In the genomic region with DNA sequence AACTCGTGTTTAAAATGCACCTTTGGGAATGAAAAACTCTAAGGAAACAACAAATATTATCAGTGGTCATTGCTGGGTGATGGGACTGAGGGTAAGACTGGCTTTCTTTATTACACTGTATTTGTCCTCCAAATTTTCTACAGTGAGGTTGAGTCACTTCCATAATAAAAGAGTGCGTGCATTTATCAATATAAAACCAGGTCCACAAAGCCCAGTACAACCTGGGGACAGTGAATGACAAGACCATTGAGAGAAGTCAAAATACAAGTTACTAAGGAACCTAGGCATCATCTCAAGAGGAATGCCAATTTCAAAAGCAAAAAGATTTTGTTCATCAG, we compare ENCODE assay signal across 8 cellular contexts.
DNase-seq lines count a peak whose midpoint lies in the region; ATAC-seq, FAIRE-seq and TF ChIP-seq lines count a peak whose summit lies in the region.

No MANE protein-coding gene starts in this region.

- TF ChIP-seq POLR2A in GM12891 (IDR thresholded peaks at IDR 0.05; ENCODE audit: low read depth, low read length): no peak

- no peak for FAIRE-seq in GM12891 (lab: Jason Lieb, UNC)

- H3K4me3 ChIP-seq in GM12864 (ENCODE audit: low read depth, low read length) (peak overlapping the region; percentile 68; the same call in 1 of the 2 replicates), neuron (ENCODE audit: low read length) (peak overlapping the region; percentile 68)
- peak overlapping the region; percentile 63 for H3K4me3 ChIP-seq in effector memory CD4-positive, alpha-beta T cell (ENCODE audit: insufficient read depth, low read depth, low read length, poor library complexity, severe bottlenecking)

- peak overlapping the region; percentile 59 for H3K27ac ChIP-seq in KOPT-K1 (ENCODE audit: low read depth, low read length, poor library complexity, severe bottlenecking)
- no peak overlapping the region for H3K27ac ChIP-seq in effector memory CD4-positive, alpha-beta T cell (ENCODE audit: insufficient read depth, low read length, poor library complexity, severe bottlenecking)

- ATAC-seq in HG02623 (IDR thresholded peaks at IDR 0.05; ENCODE audit: unreplicated experiment): no peak

- no peak for DNase-seq in GM12864 (ENCODE audit: low read depth)
- DNase-seq in effector memory CD4-positive, alpha-beta T cell: no peak
- no peak for DNase-seq in GM12891 (ENCODE audit: insufficient read length, low spot score)
- no peak for DNase-seq in KG1 (lab: John Stamatoyannopoulos, UW)
- no peak for DNase-seq in NCI-H1930 (lab: John Stamatoyannopoulos, UW)

- H3K9me3 ChIP-seq in KOPT-K1 (ENCODE audit: insufficient read depth, low read length, poor library complexity, severe bottlenecking) (no peaks in the 10 kb centered on the region), neuron (ENCODE audit: low read length) (no peaks in the 10 kb centered on the region)
- H3K9me3 ChIP-seq in effector memory CD4-positive, alpha-beta T cell (ENCODE audit: control insufficient read depth, low read length): no peaks in the 10 kb centered on the region

- peaks cover 4% of the 10 kb centered on the region for H3K4me1 ChIP-seq in effector memory CD4-positive, alpha-beta T cell (ENCODE audit: control insufficient read depth, insufficient read depth, low read length, poor library complexity, severe bottlenecking)
- H3K4me1 ChIP-seq in neuron (ENCODE audit: insufficient read depth, low read length): peaks cover 16% of the 10 kb centered on the region

- H3K27me3 ChIP-seq in effector memory CD4-positive, alpha-beta T cell (replicated peaks; ENCODE audit: control insufficient read depth, insufficient read depth, low read length, poor library complexity, severe bottlenecking): peaks cover 8% of the 10 kb centered on the region
- no peaks in the 10 kb centered on the region for H3K27me3 ChIP-seq in neuron (ENCODE audit: insufficient read depth, low read length)

- no peaks in the 10 kb centered on the region for H3K36me3 ChIP-seq in KOPT-K1 (ENCODE audit: insufficient read depth, low read length)
- H3K36me3 ChIP-seq in effector memory CD4-positive, alpha-beta T cell (ENCODE audit: control insufficient read depth, insufficient read depth, low read length): no peaks in the 10 kb centered on the region
- H3K36me3 ChIP-seq in neuron (ENCODE audit: insufficient read depth, low read length): no peaks in the 10 kb centered on the region

- TF ChIP-seq CTCF in GM12864 (IDR thresholded peaks at IDR 0.05; ENCODE audit: low read depth, low read length, missing control alignments): no peak

- peak overlapping the region; percentile 44 for H2AFZ ChIP-seq in neuron (ENCODE audit: low read depth, low read length)

TF ChIP-seq in GM12891, 5 proteins besides CTCF, POLR2A, EP300 and RAD21:
- TF ChIP-seq POU2F2 (IDR thresholded peaks at IDR 0.05; ENCODE audit: low read depth, low read length) (no peak), POLR2AphosphoS5 (IDR thresholded peaks at IDR 0.05; ENCODE audit: low read depth, low read length) (no peak), TAF1 (IDR thresholded peaks at IDR 0.05; ENCODE audit: low read depth, low read length) (no peak), SPI1 (IDR thresholded peaks at IDR 0.05; ENCODE audit: low read depth, low read length) (no peak), PAX5 (IDR thresholded peaks at IDR 0.05; ENCODE audit: insufficient read depth, low read length, severe bottlenecking) (no peak)
